In the genomic region with DNA sequence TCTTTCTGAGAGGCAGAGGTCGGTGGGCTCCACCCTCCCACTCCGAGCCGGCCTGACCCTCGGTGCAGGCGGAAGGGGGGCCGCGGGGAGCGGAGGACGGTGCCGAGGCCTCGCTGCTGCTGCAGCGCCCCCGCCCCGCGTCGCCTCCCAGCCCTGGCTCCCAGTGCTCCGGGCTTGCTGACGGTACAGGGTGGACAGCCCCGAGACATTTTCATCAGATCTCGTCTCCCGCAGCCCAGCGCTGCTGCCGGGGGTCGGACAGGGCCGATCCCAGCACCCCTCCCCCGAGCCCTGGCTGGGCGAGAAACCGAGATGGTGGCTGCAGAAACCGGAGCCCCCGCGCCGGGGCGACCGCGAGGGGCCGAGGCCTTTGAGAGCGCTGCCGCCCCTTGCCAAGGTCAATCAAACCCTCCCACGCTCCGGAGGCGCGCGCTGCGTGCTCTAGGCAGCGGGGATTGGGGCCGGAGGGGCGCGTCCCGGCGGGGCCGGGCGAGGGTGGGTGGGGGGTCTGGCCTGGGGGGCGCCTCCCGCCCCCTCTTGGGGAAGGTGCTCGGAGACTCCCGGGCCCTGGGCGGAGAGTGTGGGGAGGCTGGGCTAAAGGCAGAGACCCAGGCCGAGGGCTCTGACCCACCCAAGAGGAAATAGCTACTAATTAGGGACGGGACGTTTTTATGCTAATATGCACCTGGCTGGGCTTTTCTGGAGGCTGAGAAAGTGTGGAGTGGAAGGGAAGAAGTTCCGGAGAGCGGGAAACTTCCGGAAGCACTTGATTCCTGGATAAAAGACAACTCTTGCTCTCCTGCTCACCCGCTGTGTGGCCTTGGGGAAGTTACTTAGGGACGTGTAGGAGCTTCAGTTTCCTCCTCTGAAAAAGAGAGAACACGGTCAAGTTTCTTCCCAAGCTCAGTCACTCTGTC, we compare ENCODE assay signal across 9 cellular contexts. TPM values are rescaled to one million over a fixed set of nuclear protein-coding genes. Genes with fewer than 3 reads are reported as not detected.
DNase-seq lines count a peak whose midpoint lies in the region; ATAC-seq and TF ChIP-seq lines count a peak whose summit lies in the region.
"Had no signal": no experiment of that assay in that cellular context is flagged by ENCODE, and none has a peak within 500 bp of the region (broad histone marks: within the 10 kb centered on the region; RNA-seq: fewer than 3 reads in every experiment).

No MANE protein-coding gene starts in this region.

- H3K36me3 Mint-ChIP-seq in naive thymus-derived CD8-positive, alpha-beta T cell: peaks cover 0 to 4% (median 4%) of the 10 kb centered on the region in 3 donors
- H3K36me3 Mint-ChIP-seq in activated CD4-positive, alpha-beta memory T cell treated with anti-CD3 and anti-CD28 coated beads, Interleukin-2, amount 10 ng/mL, durations not matched to agents 7 days and 5 days (ENCODE audit: low read depth): no peaks in the 10 kb centered on the region
- no peaks in the 10 kb centered on the region for H3K36me3 Mint-ChIP-seq in activated T-helper 1 cell treated with anti-CD3 and anti-CD28 coated beads, Interleukin-12 subunit alpha, Interleukin-12 subunit beta, Interleukin-2, Interleukin-4 antibody, amounts not matched to agents 30 ng/mL and 10 ng/mL and 1 ng/mL, durations not matched to agents 14 hours and 24 hours and 36 hours (ENCODE audit: low read depth)

- POLR2A ChIA-PET in AG04449 (lab: Yijun Ruan, JAX): no interaction called here
- POLR2A ChIA-PET in naive thymus-derived CD8-positive, alpha-beta T cell (lab: Charles Lee): interaction anchor here (1.1 kb wide), 1 partner anchor 20 kb away, joined by 3 read pairs; no protein-coding TSS in a partner anchor
- POLR2A ChIA-PET in activated CD4-positive, alpha-beta memory T cell treated with anti-CD3 and anti-CD28 coated beads, Interleukin-2, amount 10 ng/mL, durations not matched to agents 7 days and 5 days (lab: Charles Lee): no interaction called here

- peaks cover 31 to 66% (median 59%) of the 10 kb centered on the region in 4 donors for H3K4me1 Mint-ChIP-seq in naive thymus-derived CD8-positive, alpha-beta T cell
- H3K4me1 Mint-ChIP-seq in activated CD4-positive, alpha-beta memory T cell treated with anti-CD3 and anti-CD28 coated beads, Interleukin-2, amount 10 ng/mL, durations not matched to agents 7 days and 5 days: no peaks in the 10 kb centered on the region
- H3K4me1 Mint-ChIP-seq in activated T-helper 1 cell treated with anti-CD3 and anti-CD28 coated beads, Interleukin-12 subunit alpha, Interleukin-12 subunit beta, Interleukin-2, Interleukin-4 antibody, amounts not matched to agents 30 ng/mL and 10 ng/mL and 1 ng/mL, durations not matched to agents 14 hours and 24 hours and 36 hours (ENCODE audit: low read depth): peaks cover 5% of the 10 kb centered on the region

- intact Hi-C loops in esophagus muscularis mucosa (cut with DNase I): no loop called here
- intact Hi-C loops in activated T-helper 1 cell treated with anti-CD3 and anti-CD28 coated beads, Interleukin-12 subunit alpha, Interleukin-12 subunit beta, Interleukin-2, Interleukin-4 antibody, amounts not matched to agents 30 ng/mL and 10 ng/mL and 1 ng/mL, durations not matched to agents 14 hours and 24 hours and 36 hours (cut with micrococcal nuclease): no loop called here

- 10% methylated on average over 17 of the region's 66 CpGs for WGBS in esophagus muscularis mucosa

- no peaks in the 10 kb centered on the region for H3K9me3 ChIP-seq in esophagus muscularis mucosa

- peaks cover 33 to 66% (median 46%) of the 10 kb centered on the region in 5 donors for H3K27me3 Mint-ChIP-seq in naive thymus-derived CD8-positive, alpha-beta T cell
- H3K27me3 Mint-ChIP-seq in activated CD4-positive, alpha-beta memory T cell treated with anti-CD3 and anti-CD28 coated beads, Interleukin-2, amount 10 ng/mL, durations not matched to agents 7 days and 5 days: peaks cover 53% of the 10 kb centered on the region
- peaks cover 60% of the 10 kb centered on the region for H3K27me3 Mint-ChIP-seq in activated T-helper 1 cell treated with anti-CD3 and anti-CD28 coated beads, Interleukin-12 subunit alpha, Interleukin-12 subunit beta, Interleukin-2, Interleukin-4 antibody, amounts not matched to agents 30 ng/mL and 10 ng/mL and 1 ng/mL, durations not matched to agents 14 hours and 24 hours and 36 hours (ENCODE audit: insufficient read depth)

- TF ChIP-seq EP300 in esophagus muscularis mucosa (IDR thresholded peaks at IDR 0.05): no peak

- peaks cover 15 to 40% (median 36%) of the 10 kb centered on the region in 4 donors for H3K4me1 ChIP-seq in esophagus muscularis mucosa

- peaks cover 0 to 52% (median 21%) of the 10 kb centered on the region in 4 donors for H3K27me3 ChIP-seq in esophagus muscularis mucosa

- H3K27ac Mint-ChIP-seq in naive thymus-derived CD8-positive, alpha-beta T cell: peak overlapping the region in 2 of 10 donors; percentile 4 to 37
- H3K27ac Mint-ChIP-seq in activated CD4-positive, alpha-beta memory T cell treated with anti-CD3 and anti-CD28 coated beads, Interleukin-2, amount 10 ng/mL, durations not matched to agents 7 days and 5 days: no peak overlapping the region
- H3K27ac Mint-ChIP-seq in activated T-helper 1 cell treated with anti-CD3 and anti-CD28 coated beads, Interleukin-12 subunit alpha, Interleukin-12 subunit beta, Interleukin-2, Interleukin-4 antibody, amounts not matched to agents 30 ng/mL and 10 ng/mL and 1 ng/mL, durations not matched to agents 14 hours and 24 hours and 36 hours: no peak overlapping the region

- H3K36me3 ChIP-seq in esophagus muscularis mucosa: no peaks in the 10 kb centered on the region

- H3K4me3 ChIP-seq in AG04449 (ENCODE audit: low read depth, low read length) (peak overlapping the region; percentile 18; the same call in 1 of the 2 replicates), NB4 (ENCODE audit: low read depth, low read length) (no peak overlapping the region), esophagus muscularis mucosa (peak overlapping the region; percentile 49 to 61 (median 50))

- DNase-seq in AG04449 (ENCODE audit: low read depth, low spot score): no peak
- DNase-seq in NB4 (ENCODE audit: low read depth): peak; percentile 54
- DNase-seq in esophagus muscularis mucosa (ENCODE audit: extremely low spot score): no peak
- no peak for DNase-seq in naive thymus-derived CD8-positive, alpha-beta T cell
- no peak for DNase-seq in activated CD4-positive, alpha-beta memory T cell treated with anti-CD3 and anti-CD28 coated beads, Interleukin-2, amount 10 ng/mL, durations not matched to agents 7 days and 5 days
- DNase-seq in NCI-H187 treated with DMSO at 0.1 percent for 48 hours (lab: John Stamatoyannopoulos, UW): no peak
- DNase-seq in activated T-helper 1 cell treated with anti-CD3 and anti-CD28 coated beads, Interleukin-12 subunit alpha, Interleukin-12 subunit beta, Interleukin-2, Interleukin-4 antibody, amounts not matched to agents 30 ng/mL and 10 ng/mL and 1 ng/mL, durations not matched to agents 14 hours and 24 hours and 36 hours (ENCODE audit: low spot score): no peak
- DNase-seq in NCI-H446 treated with DMSO at 0.1 percent for 48 hours (lab: John Stamatoyannopoulos, UW): no peak
- DNase-seq: EL had no signal

- CTCF ChIA-PET in AG04449 (lab: Yijun Ruan, JAX): interaction anchor here (0.9 to 1.2 kb wide), 3 partner anchors 9 to 174 kb away, joined by 3 read pairs; no protein-coding TSS in a partner anchor
- CTCF ChIA-PET in activated CD4-positive, alpha-beta memory T cell treated with anti-CD3 and anti-CD28 coated beads, Interleukin-2, amount 10 ng/mL, durations not matched to agents 7 days and 5 days (lab: Charles Lee): interaction anchor here (1.5 kb wide), 1 partner anchor 123 kb away, joined by 3 read pairs; no protein-coding TSS in a partner anchor

- TF ChIP-seq CTCF in AG04449 (IDR thresholded peaks at IDR 0.05; ENCODE audit: insufficient read depth, low read length, missing control alignments) (no peak), NB4 (IDR thresholded peaks at IDR 0.05; ENCODE audit: low read depth, low read length) (no peak), esophagus muscularis mucosa (IDR thresholded peaks at IDR 0.05) (no peak)

- no peaks in the 10 kb centered on the region for H3K9me3 Mint-ChIP-seq in naive thymus-derived CD8-positive, alpha-beta T cell
- H3K9me3 Mint-ChIP-seq in activated CD4-positive, alpha-beta memory T cell treated with anti-CD3 and anti-CD28 coated beads, Interleukin-2, amount 10 ng/mL, durations not matched to agents 7 days and 5 days: no peaks in the 10 kb centered on the region
- H3K9me3 Mint-ChIP-seq in activated T-helper 1 cell treated with anti-CD3 and anti-CD28 coated beads, Interleukin-12 subunit alpha, Interleukin-12 subunit beta, Interleukin-2, Interleukin-4 antibody, amounts not matched to agents 30 ng/mL and 10 ng/mL and 1 ng/mL, durations not matched to agents 14 hours and 24 hours and 36 hours: no peaks in the 10 kb centered on the region

- TF ChIP-seq POLR2A in NB4 (IDR thresholded peaks at IDR 0.05; ENCODE audit: extremely low read depth, insufficient read length): no peak
- TF ChIP-seq POLR2A in esophagus muscularis mucosa (IDR thresholded peaks at IDR 0.05; ENCODE audit: low read depth): no peak

- peak; percentile 29 to 51 for ATAC-seq in naive thymus-derived CD8-positive, alpha-beta T cell

- peak overlapping the region; percentile 40 to 84 (median 68) for H3K4me3 Mint-ChIP-seq in naive thymus-derived CD8-positive, alpha-beta T cell
- no peak overlapping the region for H3K4me3 Mint-ChIP-seq in activated CD4-positive, alpha-beta memory T cell treated with anti-CD3 and anti-CD28 coated beads, Interleukin-2, amount 10 ng/mL, durations not matched to agents 7 days and 5 days
- no peak overlapping the region for H3K4me3 Mint-ChIP-seq in activated T-helper 1 cell treated with anti-CD3 and anti-CD28 coated beads, Interleukin-12 subunit alpha, Interleukin-12 subunit beta, Interleukin-2, Interleukin-4 antibody, amounts not matched to agents 30 ng/mL and 10 ng/mL and 1 ng/mL, durations not matched to agents 14 hours and 24 hours and 36 hours

- H3K27ac ChIP-seq in esophagus muscularis mucosa (replicated peaks in 1 of 4): no peak overlapping the region

RNA-seq across cellular contexts. Expression of gene EPHB3, which starts 42.7 kb away (rescaled TPM):
- total RNA-seq in esophagus muscularis mucosa: 1 to 10 TPM; 1.5 to 6.1 (median 3.5) TPM
- total RNA-seq in naive thymus-derived CD8-positive, alpha-beta T cell: not detected
- polyA plus RNA-seq in naive thymus-derived CD8-positive, alpha-beta T cell: under 1 TPM; 0.23 to 0.59 (median 0.55) TPM
- total RNA-seq in activated CD4-positive, alpha-beta memory T cell treated with anti-CD3 and anti-CD28 coated beads, Interleukin-2, amount 10 ng/mL, durations not matched to agents 7 days and 5 days: under 1 TPM; 0.20 to 0.71 TPM
- total RNA-seq in activated T-helper 1 cell treated with anti-CD3 and anti-CD28 coated beads, Interleukin-12 subunit alpha, Interleukin-12 subunit beta, Interleukin-2, Interleukin-4 antibody, amounts not matched to agents 30 ng/mL and 10 ng/mL and 1 ng/mL, durations not matched to agents 14 hours and 24 hours and 36 hours: 0.31 TPM in 1 of 2 replicates, not detected in the other

Comparison
In these comparisons a context has a peak if more than half of its experiments do, and no peak if none do; other contexts are left out.
1. H3K4me3 Mint-ChIP-seq: peak in naive thymus-derived CD8-positive, alpha-beta T cell (10 of 10); none in activated CD4-positive, alpha-beta memory T cell treated with anti-CD3 and anti-CD28 coated beads, Interleukin-2, amount 10 ng/mL, durations not matched to agents 7 days and 5 days (single experiment) and activated T-helper 1 cell treated with anti-CD3 and anti-CD28 coated beads, Interleukin-12 subunit alpha, Interleukin-12 subunit beta, Interleukin-2, Interleukin-4 antibody, amounts not matched to agents 30 ng/mL and 10 ng/mL and 1 ng/mL, durations not matched to agents 14 hours and 24 hours and 36 hours (single experiment).